Comparison of ENCODE assay signal across 18 cellular contexts in the genomic region with DNA sequence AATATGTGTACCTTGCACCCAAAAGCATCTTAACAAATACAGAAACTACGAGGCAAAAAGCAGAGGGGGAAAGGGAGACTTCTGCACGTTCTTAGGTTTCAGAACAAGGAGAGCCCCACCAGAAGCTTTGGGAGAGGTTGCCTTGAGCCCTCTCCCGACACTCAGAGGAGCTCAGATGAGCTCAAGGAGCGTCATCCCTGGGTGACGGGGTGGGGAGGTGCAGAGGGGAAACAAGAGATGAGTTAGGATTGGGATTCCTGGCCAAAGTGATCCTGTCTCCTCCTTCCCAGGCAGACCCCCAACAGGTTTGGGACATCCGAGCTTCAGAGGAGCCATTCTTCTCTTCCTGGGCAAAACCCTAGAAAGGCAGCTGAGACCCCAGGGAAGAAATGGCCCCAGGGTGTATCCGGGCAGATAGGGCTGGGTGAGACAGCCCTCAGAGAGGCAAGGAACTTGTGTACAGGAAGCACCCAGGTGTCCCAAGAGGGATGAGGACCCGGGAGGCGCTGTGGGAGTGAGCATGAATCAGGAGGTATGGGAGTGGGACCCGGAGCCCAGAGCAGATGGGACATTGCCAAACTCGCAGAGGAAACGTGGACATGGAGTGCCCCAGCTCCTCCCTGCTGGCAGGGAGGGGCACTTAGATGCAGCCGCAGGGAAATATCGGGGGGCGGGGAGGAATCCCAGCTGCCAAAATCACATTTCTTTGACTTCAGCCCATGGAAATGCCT. TPM values are rescaled to one million over a fixed set of nuclear protein-coding genes. Genes with fewer than 3 reads are reported as not detected.
A peak's percentile ranks its signal among the peaks of the same experiment; 100 is the strongest.
DNase-seq lines count a peak whose midpoint lies in the region; ATAC-seq and TF ChIP-seq lines count a peak whose summit lies in the region.
"Had no signal": no experiment of that assay in that cellular context is flagged by ENCODE, and none has a peak within 500 bp of the region (broad histone marks: within the 10 kb centered on the region; RNA-seq: fewer than 3 reads in every experiment).

No MANE protein-coding gene starts in this region.

- H2BK15ac ChIP-seq in mesenchymal stem cell (ENCODE audit: low read depth, poor library complexity, severe bottlenecking): peak overlapping the region; percentile 9

- no peak overlapping the region for H2AFZ ChIP-seq in mesenchymal stem cell (ENCODE audit: low read depth, low read length)
- no peak overlapping the region for H2AFZ ChIP-seq in MM.1S (ENCODE audit: low read length)

- no peaks in the 10 kb centered on the region for H3K36me3 Mint-ChIP-seq in activated naive CD4-positive, alpha-beta T cell treated with anti-CD3 and anti-CD28 coated beads, Interleukin-2, amount 10 ng/mL, durations not matched to agents 7 days and 5 days
- H3K36me3 Mint-ChIP-seq in activated naive CD4-positive, alpha-beta T cell treated with anti-CD3 and anti-CD28 coated beads for 36 hours (ENCODE audit: low read depth): no peaks in the 10 kb centered on the region

- H3K36me3 ChIP-seq in adrenal gland (replicated peaks in 1 of 2) (no peaks in the 10 kb centered on the region), mesenchymal stem cell (ENCODE audit: control insufficient read depth in 1 of 2, insufficient read depth in 2 of 2, low read depth in 1 of 2, low read length in 2 of 2) (peaks cover 0 to 10% of the 10 kb centered on the region in 2 experiments), suprapubic skin (no peaks in the 10 kb centered on the region), MM.1S (replicated peaks; ENCODE audit: insufficient read depth, low read length) (no peaks in the 10 kb centered on the region)
- H3K36me3 ChIP-seq: pancreas, SJSA1 had no signal

- no peak for TF ChIP-seq EP300 in suprapubic skin (IDR thresholded peaks at IDR 0.05)

- TF ChIP-seq POLR2A in adrenal gland (IDR thresholded peaks at IDR 0.05): no peak
- no peak for TF ChIP-seq POLR2A in suprapubic skin (IDR thresholded peaks at IDR 0.05)
- no peak for TF ChIP-seq POLR2A in GM18505 (IDR thresholded peaks at IDR 0.05; ENCODE audit: borderline replicate concordance, extremely low read depth, insufficient read depth, insufficient read length)

- no peak overlapping the region for H4K8ac ChIP-seq in mesenchymal stem cell (ENCODE audit: low read length)

- no peak overlapping the region for H3K23ac ChIP-seq in mesenchymal stem cell (ENCODE audit: low read length in 2 of 2)

- no peak overlapping the region for H3K4me3 ChIP-seq in adrenal gland
- peak overlapping the region in 1 of 2 experiments; percentile 52 for H3K4me3 ChIP-seq in mesenchymal stem cell (ENCODE audit: insufficient read depth in 1 of 2, low read depth in 1 of 2, low read length in 2 of 2)
- peak overlapping the region; percentile 13 for H3K4me3 ChIP-seq in suprapubic skin
- no peak overlapping the region for H3K4me3 ChIP-seq in MM.1S (ENCODE audit: low read length)
- H3K4me3 ChIP-seq: GM12878, pancreas, SJSA1 had no signal

- H3K4me3 Mint-ChIP-seq in activated naive CD4-positive, alpha-beta T cell treated with anti-CD3 and anti-CD28 coated beads, Interleukin-2, amount 10 ng/mL, durations not matched to agents 7 days and 5 days: no peak overlapping the region
- H3K4me3 Mint-ChIP-seq in activated naive CD4-positive, alpha-beta T cell treated with anti-CD3 and anti-CD28 coated beads for 36 hours: no peak overlapping the region
- H3K4me3 Mint-ChIP-seq: activated CD4-positive, alpha-beta memory T cell treated with anti-CD3 and anti-CD28 coated beads, Interleukin-2, amount 10 ng/mL, durations not matched to agents 7 days and 5 days had no signal

- ATAC-seq in GM18505 (IDR thresholded peaks at IDR 0.05; ENCODE audit: unreplicated experiment): no peak

- 69 to 82% (median 77%) methylated on average over 15 of the region's 15 CpGs for WGBS in adrenal gland, 4 donors
- 91% methylated on average over 15 of the region's 15 CpGs for WGBS in mesenchymal stem cell
- WGBS in suprapubic skin: 41% methylated on average over 15 of the region's 15 CpGs

- H3K27ac ChIP-seq in adrenal gland: peak overlapping the region in 3 of 5 donors; percentile 88 to 94 (median 91)
- no peak overlapping the region for H3K27ac ChIP-seq in mesenchymal stem cell (ENCODE audit: low read length, poor library complexity, severe bottlenecking)
- peak overlapping the region; percentile 54 for H3K27ac ChIP-seq in suprapubic skin
- no peak overlapping the region for H3K27ac ChIP-seq in MM.1S (ENCODE audit: low read length)
- H3K27ac ChIP-seq: SJSA1 had no signal

- CTCF ChIA-PET in activated naive CD4-positive, alpha-beta T cell treated with anti-CD3 and anti-CD28 coated beads, Interleukin-2, amount 10 ng/mL, durations not matched to agents 7 days and 5 days (lab: Charles Lee): interaction anchor here (1.2 to 1.3 kb wide), 3 partner anchors 9 to 24 kb away, joined by 3 to 4 read pairs (median 3); no protein-coding TSS in a partner anchor
- CTCF ChIA-PET in activated naive CD4-positive, alpha-beta T cell treated with anti-CD3 and anti-CD28 coated beads for 36 hours (lab: Charles Lee): interaction anchor here (3.6 kb wide), 1 partner anchor 9 kb away, joined by 14 read pairs; no protein-coding TSS in a partner anchor

- no peaks in the 10 kb centered on the region for H3K27me3 ChIP-seq in adrenal gland
- H3K27me3 ChIP-seq in mesenchymal stem cell (ENCODE audit: control insufficient read depth in 1 of 2, insufficient read depth in 1 of 2, low read length in 2 of 2): peaks cover 0 to 51% of the 10 kb centered on the region in 2 experiments
- no peaks in the 10 kb centered on the region for H3K27me3 ChIP-seq in suprapubic skin
- H3K27me3 ChIP-seq in MM.1S (replicated peaks; ENCODE audit: insufficient read depth, low read length): peaks cover 75% of the 10 kb centered on the region
- H3K27me3 ChIP-seq: pancreas had no signal

- TF ChIP-seq CTCF in adrenal gland (IDR thresholded peaks at IDR 0.05) (no peak), suprapubic skin (IDR thresholded peaks at IDR 0.05) (no peak), MM.1S (IDR thresholded peaks at IDR 0.05; ENCODE audit: low read length) (no peak)

- intact Hi-C loops in activated naive CD4-positive, alpha-beta T cell treated with anti-CD3 and anti-CD28 coated beads for 36 hours (cut with micrococcal nuclease): no loop called here
- intact Hi-C loops in adrenal gland (cut with DNase I): no loop called here

- no peaks in the 10 kb centered on the region for H3K79me1 ChIP-seq in mesenchymal stem cell (replicated peaks; ENCODE audit: low read length, poor library complexity, severe bottlenecking)

- H3K27ac Mint-ChIP-seq in activated naive CD4-positive, alpha-beta T cell treated with anti-CD3 and anti-CD28 coated beads, Interleukin-2, amount 10 ng/mL, durations not matched to agents 7 days and 5 days: no peak overlapping the region
- no peak overlapping the region for H3K27ac Mint-ChIP-seq in activated naive CD4-positive, alpha-beta T cell treated with anti-CD3 and anti-CD28 coated beads for 36 hours
- H3K27ac Mint-ChIP-seq: activated CD4-positive, alpha-beta memory T cell treated with anti-CD3 and anti-CD28 coated beads, Interleukin-2, amount 10 ng/mL, durations not matched to agents 7 days and 5 days had no signal

- H2BK5ac ChIP-seq in mesenchymal stem cell (ENCODE audit: low read depth, low read length, poor library complexity, severe bottlenecking): no peak overlapping the region

- H3F3A ChIP-seq in MM.1S (ENCODE audit: insufficient read depth, low read length): no peaks in the 10 kb centered on the region

- no peak overlapping the region for H3K14ac ChIP-seq in mesenchymal stem cell (ENCODE audit: low read length in 2 of 2)

- H2BK12ac ChIP-seq in mesenchymal stem cell (ENCODE audit: low read length in 2 of 2): no peak overlapping the region

- no peak overlapping the region for H3K18ac ChIP-seq in mesenchymal stem cell (ENCODE audit: low read depth in 1 of 2, low read length in 2 of 2)

- H2BK120ac ChIP-seq in mesenchymal stem cell (ENCODE audit: low read depth, low read length): no peak overlapping the region

- H3K79me2 ChIP-seq in MM.1S (ENCODE audit: low read length): no peaks in the 10 kb centered on the region

- H3K27me3 Mint-ChIP-seq in activated naive CD4-positive, alpha-beta T cell treated with anti-CD3 and anti-CD28 coated beads, Interleukin-2, amount 10 ng/mL, durations not matched to agents 7 days and 5 days: peaks cover 66% of the 10 kb centered on the region
- H3K27me3 Mint-ChIP-seq in activated naive CD4-positive, alpha-beta T cell treated with anti-CD3 and anti-CD28 coated beads for 36 hours (ENCODE audit: low read depth): no peaks in the 10 kb centered on the region

- no peaks in the 10 kb centered on the region for H4K20me1 ChIP-seq in MM.1S (ENCODE audit: insufficient read depth, low read length)

- no peak overlapping the region for H3K4ac ChIP-seq in mesenchymal stem cell (ENCODE audit: low read depth in 1 of 2, low read length in 2 of 2)

- H3K4me1 Mint-ChIP-seq in activated naive CD4-positive, alpha-beta T cell treated with anti-CD3 and anti-CD28 coated beads, Interleukin-2, amount 10 ng/mL, durations not matched to agents 7 days and 5 days: peaks cover 17% of the 10 kb centered on the region
- H3K4me1 Mint-ChIP-seq in activated naive CD4-positive, alpha-beta T cell treated with anti-CD3 and anti-CD28 coated beads for 36 hours (ENCODE audit: low read depth): peaks cover 12% of the 10 kb centered on the region

- no peaks in the 10 kb centered on the region for H3K9me2 ChIP-seq in MM.1S (replicated peaks; ENCODE audit: insufficient read depth, low read length)

- no peaks in the 10 kb centered on the region for H3K9me3 ChIP-seq in adrenal gland (replicated peaks in 1 of 3)
- no peaks in the 10 kb centered on the region for H3K9me3 ChIP-seq in mesenchymal stem cell (ENCODE audit: control insufficient read depth, low read length)
- H3K9me3 ChIP-seq in suprapubic skin: no peaks in the 10 kb centered on the region
- H3K9me3 ChIP-seq in MM.1S (replicated peaks; ENCODE audit: insufficient read depth, low read length): no peaks in the 10 kb centered on the region
- H3K9me3 ChIP-seq: pancreas, SJSA1 had no signal

- peak overlapping the region; percentile 58 for H3K9ac ChIP-seq in mesenchymal stem cell (ENCODE audit: low read length)
- no peak overlapping the region for H3K9ac ChIP-seq in MM.1S (ENCODE audit: low read length)

- peak; percentile 6 for DNase-seq in activated naive CD4-positive, alpha-beta T cell treated with anti-CD3 and anti-CD28 coated beads, Interleukin-2, amount 10 ng/mL, durations not matched to agents 7 days and 5 days
- DNase-seq in activated naive CD4-positive, alpha-beta T cell treated with anti-CD3 and anti-CD28 coated beads for 36 hours: no peak
- DNase-seq in adrenal gland (peak in 5 of 7 donors; percentile 23 to 55 (median 35)), mesenchymal stem cell (no peak), suprapubic skin (ENCODE audit: low spot score in 2 of 2) (peak; percentile 58 to 65), DMS114 treated with DMSO at 0.1 percent for 48 hours (lab: John Stamatoyannopoulos, UW; ENCODE audit: unreplicated experiment) (no peak), MM.1S (no peak)
- DNase-seq: ACHN; activated CD4-positive, alpha-beta memory T cell treated with anti-CD3 and anti-CD28 coated beads, Interleukin-2, amount 10 ng/mL, durations not matched to agents 7 days and 5 days; activated gamma-delta T cell treated with Interleukin-2 at 50 U/mL for 16 hours; COR-L47; NK-92 treated with Interleukin-12 subunit alpha and Interleukin-12 subunit beta, amount 100 ng/mL, for 24 hours had no signal

- H3K4me1 ChIP-seq in adrenal gland (replicated peaks in 1 of 2) (peaks cover 41 to 66% of the 10 kb centered on the region in 2 donors), mesenchymal stem cell (ENCODE audit: control insufficient read depth, insufficient read depth, low read depth, low read length) (peaks cover 8% of the 10 kb centered on the region), suprapubic skin (peaks cover 51% of the 10 kb centered on the region), MM.1S (ENCODE audit: low read length) (no peaks in the 10 kb centered on the region)

- H3K4me2 ChIP-seq in mesenchymal stem cell (ENCODE audit: low read length, poor library complexity, severe bottlenecking) (no peak overlapping the region), MM.1S (ENCODE audit: low read depth, low read length) (no peak overlapping the region)

- H2AK5ac ChIP-seq in mesenchymal stem cell (ENCODE audit: low read length, severe bottlenecking): no peak overlapping the region

- H4K91ac ChIP-seq in mesenchymal stem cell (ENCODE audit: low read length): no peak overlapping the region

- no peaks in the 10 kb centered on the region for H3K9me3 Mint-ChIP-seq in activated naive CD4-positive, alpha-beta T cell treated with anti-CD3 and anti-CD28 coated beads, Interleukin-2, amount 10 ng/mL, durations not matched to agents 7 days and 5 days
- no peaks in the 10 kb centered on the region for H3K9me3 Mint-ChIP-seq in activated naive CD4-positive, alpha-beta T cell treated with anti-CD3 and anti-CD28 coated beads for 36 hours
- H3K9me3 Mint-ChIP-seq: activated CD4-positive, alpha-beta memory T cell treated with anti-CD3 and anti-CD28 coated beads, Interleukin-2, amount 10 ng/mL, durations not matched to agents 7 days and 5 days had no signal

RNA-seq across cellular contexts. Expression of a gene that starts 12.5 kb away (rescaled TPM):
- 10 to 100 TPM; 13.4 to 13.6 TPM for total RNA-seq in activated naive CD4-positive, alpha-beta T cell treated with anti-CD3 and anti-CD28 coated beads for 36 hours
- 10 to 100 TPM in 1 of 8 donors, 1 to 10 TPM in 7; 2.2 to 28.6 (median 5.9) TPM for total RNA-seq in adrenal gland
- 10 to 100 TPM in 2 of 3 donors, 1 to 10 TPM in 1; 2.9 to 45.7 (median 17.9) TPM for polyA plus RNA-seq in adrenal gland
- 38.2 TPM for polyA plus RNA-seq in mesenchymal stem cell (2013, experiment 1 of 2)
- polyA plus RNA-seq in mesenchymal stem cell (2013, experiment 2 of 2): 37.9 TPM
- 1 to 10 TPM; 1.2 to 8.4 (median 2.7) TPM for total RNA-seq in suprapubic skin

RNA-seq across cellular contexts. Expression of a gene that starts 25.9 kb away (rescaled TPM):
- 100 to 1,000 TPM; 126 to 134 TPM for total RNA-seq in activated naive CD4-positive, alpha-beta T cell treated with anti-CD3 and anti-CD28 coated beads for 36 hours
- total RNA-seq in adrenal gland: 1 to 10 TPM in 5 of 8 donors, under 1 TPM in 3; 0.43 to 2.1 (median 1.4) TPM
- polyA plus RNA-seq in adrenal gland: under 1 TPM; 0.34 to 0.48 (median 0.40) TPM
- polyA plus RNA-seq in mesenchymal stem cell (2013, experiment 1 of 2): 4.9 TPM
- 5.1 TPM for polyA plus RNA-seq in mesenchymal stem cell (2013, experiment 2 of 2)
- 10 to 100 TPM in 3 of 4 donors, 1 to 10 TPM in 1; 8.9 to 29.7 (median 12.4) TPM for total RNA-seq in suprapubic skin
- total RNA-seq: bronchial epithelial cell, SJSA1 had no signal

RNA-seq across cellular contexts. Expression of a gene that starts 36.7 kb away (rescaled TPM):
- 10 to 100 TPM; 28.1 to 28.6 TPM for total RNA-seq in activated naive CD4-positive, alpha-beta T cell treated with anti-CD3 and anti-CD28 coated beads for 36 hours
- total RNA-seq in adrenal gland (1 to 10 TPM in 1 of 8 donors, under 1 TPM in 6, not detected in 1; 0.28 to 2.0 (median 0.41) TPM), suprapubic skin (not detected)
- polyA plus RNA-seq in adrenal gland: 1 to 10 TPM in 2 of 3 donors, under 1 TPM in 1; 0.34 to 1.2 (median 1.0) TPM
- polyA plus RNA-seq in mesenchymal stem cell (2013, experiment 1 of 2): not detected
- polyA plus RNA-seq in mesenchymal stem cell (2013, experiment 2 of 2): not detected
- total RNA-seq: bronchial epithelial cell, SJSA1, subcutaneous adipose tissue had no signal

Comparison
In these comparisons a context has a peak if more than half of its experiments do, and no peak if none do; other contexts are left out.
1. DNase-seq: peak in activated naive CD4-positive, alpha-beta T cell treated with anti-CD3 and anti-CD28 coated beads, Interleukin-2, amount 10 ng/mL, durations not matched to agents 7 days and 5 days (single experiment), adrenal gland (5 of 7) and suprapubic skin (2 of 2); none in activated naive CD4-positive, alpha-beta T cell treated with anti-CD3 and anti-CD28 coated beads for 36 hours (single experiment), mesenchymal stem cell (single experiment), DMS114 treated with DMSO at 0.1 percent for 48 hours (single experiment) and MM.1S (single experiment).
2. H3K27ac ChIP-seq: peak in adrenal gland (3 of 5) and suprapubic skin (single experiment); none in mesenchymal stem cell (single experiment) and MM.1S (single experiment).
3. RNA of a gene that starts 25.9 kb away (total RNA-seq): 126 to 134 TPM in activated naive CD4-positive, alpha-beta T cell treated with anti-CD3 and anti-CD28 coated beads for 36 hours; 8.9 to 29.7 TPM in suprapubic skin and 0.43 to 2.1 TPM in adrenal gland; every median in the first group is over 4 times any median in the second.
4. RNA of a gene that starts 36.7 kb away (total RNA-seq): 28.1 to 28.6 TPM in activated naive CD4-positive, alpha-beta T cell treated with anti-CD3 and anti-CD28 coated beads for 36 hours; 0.28 to 2.0 TPM in adrenal gland and not detected in suprapubic skin; every median in the first group is over 4 times any median in the second.